ENCODE assay signal across 13 cellular contexts in genomic region chr10:88525371-88526079, GRCh38. TPM values are rescaled to one million over a fixed set of nuclear protein-coding genes. Genes with fewer than 3 reads are reported as not detected.
DNase-seq lines count a peak whose midpoint lies in the region; ATAC-seq and TF ChIP-seq lines count a peak whose summit lies in the region.
"Had no signal": no experiment of that assay in that cellular context is flagged by ENCODE, and none has a peak within 500 bp of the region (broad histone marks: within the 10 kb centered on the region; RNA-seq: fewer than 3 reads in every experiment).

No MANE protein-coding gene starts in this region.

- peaks cover 10% of the 10 kb centered on the region for H3K4me1 Mint-ChIP-seq in type B pancreatic cell (ENCODE audit: unreplicated experiment)
- H3K4me1 Mint-ChIP-seq: stimulated activated naive B cell treated with anti-CD40 and anti-IgM and Interleukin-4, amounts not matched to agents 10 μg/mL and 1 μg/mL and 100 μg/mL, for 72 hours had no signal

- no peaks in the 10 kb centered on the region for H3K36me3 Mint-ChIP-seq in type B pancreatic cell
- H3K36me3 Mint-ChIP-seq: stimulated activated naive B cell treated with anti-CD40 and anti-IgM and Interleukin-4, amounts not matched to agents 10 μg/mL and 1 μg/mL and 100 μg/mL, for 72 hours had no signal

- no peak overlapping the region for H3K4me3 Mint-ChIP-seq in type B pancreatic cell
- H3K4me3 Mint-ChIP-seq: stimulated activated naive B cell treated with anti-CD40 and anti-IgM and Interleukin-4, amounts not matched to agents 10 μg/mL and 1 μg/mL and 100 μg/mL, for 72 hours had no signal

- intact Hi-C loops in left colon (cut with DNase I, micrococcal nuclease): no loop called here
- intact Hi-C loops in head of caudate nucleus (cut with DNase I): no loop called here

- ATAC-seq in left colon: peak; percentile 88
- ATAC-seq: GM12878; stimulated activated naive B cell treated with anti-CD40 and anti-IgM and Interleukin-4, amounts not matched to agents 10 μg/mL and 1 μg/mL and 100 μg/mL, for 72 hours had no signal

- H3K9me3 Mint-ChIP-seq in type B pancreatic cell: no peaks in the 10 kb centered on the region
- H3K9me3 Mint-ChIP-seq: stimulated activated naive B cell treated with anti-CD40 and anti-IgM and Interleukin-4, amounts not matched to agents 10 μg/mL and 1 μg/mL and 100 μg/mL, for 72 hours had no signal

- DNase-seq in AG08395 (ENCODE audit: low spot score): peak; percentile 27
- peak; percentile 35 for DNase-seq in HS-5 (ENCODE audit: low read depth)
- DNase-seq in astrocyte of the spinal cord (ENCODE audit: low read depth, low spot score): peak; percentile 73
- peak; percentile 37 to 40 for DNase-seq in left colon
- DNase-seq in amniotic stem cell (lab: John Stamatoyannopoulos, UW): no peak
- DNase-seq in type B pancreatic cell (ENCODE audit: extremely low spot score, unreplicated experiment): no peak
- no peak for DNase-seq in head of caudate nucleus
- no peak for DNase-seq in NCI-H2029 (lab: John Stamatoyannopoulos, UW)
- DNase-seq: activated CD8-positive, alpha-beta memory T cell treated with anti-CD3 and anti-CD28 coated beads for 24 hours; stimulated activated naive B cell treated with anti-CD40 and anti-IgM and Interleukin-4, amounts not matched to agents 10 μg/mL and 1 μg/mL and 100 μg/mL, for 72 hours had no signal

- TF ChIP-seq CTCF in astrocyte of the spinal cord (IDR thresholded peaks at IDR 0.05; ENCODE audit: low read depth, low read length) (no peak), type B pancreatic cell (conservative IDR thresholded peaks at IDR 0.05) (no peak)

- in situ Hi-C loops in astrocyte of the spinal cord (cut with HindIII; ENCODE audit: low sequenced_read_pairs): no loop called here

- H3K27me3 Mint-ChIP-seq in type B pancreatic cell: no peaks in the 10 kb centered on the region
- H3K27me3 Mint-ChIP-seq: stimulated activated naive B cell treated with anti-CD40 and anti-IgM and Interleukin-4, amounts not matched to agents 10 μg/mL and 1 μg/mL and 100 μg/mL, for 72 hours had no signal

- H3K4me3 ChIP-seq in astrocyte of the spinal cord (ENCODE audit: low read depth, low read length): no peak overlapping the region
- H3K4me3 ChIP-seq: BLaER1 treated with 17β-estradiol and CSF1 and Interleukin-3, amounts not matched to agents 10 nM and 100 nM; GM12878; SK-N-MC had no signal

- no peak overlapping the region for H3K27ac Mint-ChIP-seq in type B pancreatic cell
- H3K27ac Mint-ChIP-seq: stimulated activated naive B cell treated with anti-CD40 and anti-IgM and Interleukin-4, amounts not matched to agents 10 μg/mL and 1 μg/mL and 100 μg/mL, for 72 hours had no signal

RNA-seq across cellular contexts. Expression of gene RNLS, which starts 57.6 kb away (rescaled TPM):
- 10 to 100 TPM; 15.0 to 18.6 TPM for total RNA-seq in left colon
- 7.0 and 10.7 TPM in 2 replicates for total RNA-seq in type B pancreatic cell (ENCODE audit: low replicate concordance)

Comparison
In these comparisons a context has a peak if more than half of its experiments do, and no peak if none do; other contexts are left out.
1. DNase-seq: peak in AG08395 (single experiment), HS-5 (single experiment), astrocyte of the spinal cord (single experiment) and left colon (2 of 2); none in amniotic stem cell (single experiment), type B pancreatic cell (single experiment), head of caudate nucleus (0 of 42) and NCI-H2029 (single experiment).